In genomic region chr11:82195251-82195650, GRCh38 we compare ENCODE assay signal across 14 cellular contexts.
"Had no signal": no experiment of that assay in that cellular context is flagged by ENCODE, and none has a peak within 500 bp of the region (broad histone marks: within the 10 kb centered on the region; RNA-seq: fewer than 3 reads in every experiment).

No MANE protein-coding gene starts in this region.

- H3K27ac Mint-ChIP-seq: activated CD8-positive, alpha-beta T cell treated with anti-CD3 and anti-CD28 coated beads, Interleukin-2, amount 10 ng/mL, durations not matched to agents 7 days and 5 days; activated naive CD8-positive, alpha-beta T cell treated with anti-CD3 and anti-CD28 coated beads, Interleukin-2, amount 50 U/mL, for 24 hours had no signal

- H3K9me3 ChIP-seq: ascending aorta, esophagus muscularis mucosa, heart left ventricle had no signal

- H3K9me3 Mint-ChIP-seq: activated naive CD8-positive, alpha-beta T cell treated with anti-CD3 and anti-CD28 coated beads, Interleukin-2, amount 50 U/mL, for 24 hours; neural crest cell had no signal

- H3K4me3 Mint-ChIP-seq: activated CD8-positive, alpha-beta T cell treated with anti-CD3 and anti-CD28 coated beads, Interleukin-2, amount 10 ng/mL, durations not matched to agents 7 days and 5 days; activated naive CD8-positive, alpha-beta T cell treated with anti-CD3 and anti-CD28 coated beads, Interleukin-2, amount 50 U/mL, for 24 hours; neural crest cell had no signal

- H3K4me1 Mint-ChIP-seq: activated naive CD8-positive, alpha-beta T cell treated with anti-CD3 and anti-CD28 coated beads, Interleukin-2, amount 50 U/mL, for 24 hours; neural crest cell had no signal

- H3K36me3 ChIP-seq: ascending aorta, esophagus muscularis mucosa, heart left ventricle had no signal

- H3K4me1 ChIP-seq: ascending aorta, esophagus muscularis mucosa, foreskin keratinocyte, heart left ventricle had no signal

- DNase-seq: activated CD4-positive, alpha-beta T cell treated with anti-CD3 and anti-CD28 coated beads for 4 hours; activated CD8-positive, alpha-beta memory T cell treated with anti-CD3 and anti-CD28 coated beads, Interleukin-2, amount 50 U/mL, for 48 hours; activated CD8-positive, alpha-beta T cell treated with anti-CD3 and anti-CD28 coated beads, Interleukin-2, amount 10 ng/mL, durations not matched to agents 7 days and 5 days; activated naive CD4-positive, alpha-beta T cell; activated naive CD8-positive, alpha-beta T cell treated with anti-CD3 and anti-CD28 coated beads, Interleukin-2, amount 50 U/mL, for 24 hours; heart left ventricle; T1000 had no signal

- H3K27ac ChIP-seq: ascending aorta, esophagus muscularis mucosa, foreskin keratinocyte, heart left ventricle, skin epidermis, VCaP had no signal

- ATAC-seq: activated CD8-positive, alpha-beta T cell treated with anti-CD3 and anti-CD28 coated beads, Interleukin-2, amount 10 ng/mL, durations not matched to agents 7 days and 5 days; activated naive CD8-positive, alpha-beta T cell treated with anti-CD3 and anti-CD28 coated beads, Interleukin-2, amount 50 U/mL, for 24 hours; heart left ventricle had no signal

- H3K4me3 ChIP-seq: ascending aorta, esophagus muscularis mucosa, heart left ventricle, skin epidermis had no signal

- H3K27me3 ChIP-seq: ascending aorta, esophagus muscularis mucosa, foreskin keratinocyte, heart left ventricle had no signal

- FAIRE-seq: urothelium cell line had no signal

- H3K27me3 Mint-ChIP-seq: activated naive CD8-positive, alpha-beta T cell treated with anti-CD3 and anti-CD28 coated beads, Interleukin-2, amount 50 U/mL, for 24 hours had no signal
